Comparison of ENCODE assay signal across 16 cellular contexts in the genomic region with DNA sequence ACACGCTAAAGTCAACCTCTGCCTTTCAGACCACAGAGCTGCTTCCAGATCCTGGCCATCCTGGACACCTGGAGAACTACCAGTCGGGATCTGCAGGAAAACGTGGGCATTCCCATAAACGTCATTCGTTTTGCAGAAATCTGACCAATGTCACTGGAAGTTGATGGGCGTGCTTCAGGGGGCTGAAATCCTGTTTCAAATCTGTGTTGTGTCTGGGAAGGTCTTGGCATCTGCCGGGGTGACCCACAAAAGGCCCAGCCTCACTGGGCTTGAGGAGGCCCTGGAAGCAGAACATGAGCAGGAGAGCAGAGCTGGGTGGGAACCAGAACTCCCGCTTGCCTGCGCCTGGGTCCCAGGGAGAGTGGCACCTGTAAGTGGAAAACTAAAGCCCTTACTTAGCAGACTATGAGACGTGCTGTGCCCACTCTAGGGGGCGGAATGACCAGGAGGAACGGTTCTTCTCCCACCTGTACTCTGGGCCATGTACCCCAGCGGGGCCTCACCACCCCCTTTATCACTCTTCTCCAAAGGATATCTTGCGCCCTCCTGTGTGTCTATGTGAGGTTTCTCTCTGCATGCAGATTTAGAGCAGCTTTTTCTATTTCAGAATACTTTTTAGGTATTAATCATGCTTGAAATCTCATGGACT.
A peak's percentile ranks its signal among the peaks of the same experiment; 100 is the strongest.
DNase-seq lines count a peak whose midpoint lies in the region; ATAC-seq and TF ChIP-seq lines count a peak whose summit lies in the region.
"Had no signal": no experiment of that assay in that cellular context is flagged by ENCODE, and none has a peak within 500 bp of the region (broad histone marks: within the 10 kb centered on the region; RNA-seq: fewer than 3 reads in every experiment).

No MANE protein-coding gene starts in this region.

- DNase-seq in right atrium auricular region (ENCODE audit: low spot score): peak; percentile 52
- DNase-seq in left ventricle myocardium superior: no peak
- peak; percentile 57 for DNase-seq in endodermal cell
- DNase-seq in stimulated activated CD4-positive, alpha-beta T cell treated with anti-CD3 and anti-CD28 coated beads, Interleukin-2, amount 100 ng/mL, for 24 hours: no peak
- DNase-seq in NCI-H2227 treated with DMSO at 0.1 percent for 48 hours (lab: John Stamatoyannopoulos, UW): no peak
- DNase-seq in HuH-7.5 (ENCODE audit: low spot score): no peak
- no peak for DNase-seq in activated effector memory CD4-positive, alpha-beta T cell treated with Interleukin-2 at 50 U/mL for 16 hours
- DNase-seq: GF-D8, NCI-H1436, NCI-H2029 treated with DMSO at 0.1 percent for 48 hours, NCI-H226, NCI-H526 treated with DMSO at 0.1 percent for 48 hours, SIG-M5 had no signal

- H3K27ac ChIP-seq in right atrium auricular region (peak overlapping the region; percentile 51 to 53), OCI-LY1 (ENCODE audit: low read depth, low read length, poor library complexity, severe bottlenecking) (no peak overlapping the region), endodermal cell (ENCODE audit: low read depth, low read length) (no peak overlapping the region)
- H3K27ac ChIP-seq: A549 had no signal

- no peaks in the 10 kb centered on the region for H3K4me1 Mint-ChIP-seq in endodermal cell

- no peaks in the 10 kb centered on the region for H3K9me3 Mint-ChIP-seq in endodermal cell
- H3K9me3 Mint-ChIP-seq: IgD-negative memory B cell had no signal

- H3K4me3 ChIP-seq in right atrium auricular region (no peak overlapping the region), OCI-LY1 (ENCODE audit: low read depth, low read length, poor library complexity, severe bottlenecking) (no peak overlapping the region), endodermal cell (ENCODE audit: low read length) (no peak overlapping the region)
- H3K4me3 ChIP-seq: A549 had no signal

- no peaks in the 10 kb centered on the region for H3K27me3 Mint-ChIP-seq in endodermal cell (ENCODE audit: insufficient read depth)
- H3K27me3 Mint-ChIP-seq: IgD-negative memory B cell had no signal

- H2AFZ ChIP-seq in OCI-LY1 (ENCODE audit: low read length): no peak overlapping the region

- intact Hi-C loops in left ventricle myocardium superior (cut with micrococcal nuclease): no loop called here

- WGBS in endodermal cell (ENCODE audit: insufficient coverage in 1 of 2, insufficient read length in 1 of 2), 2 experiments: 90 to 92% methylated on average over 8 to 14 of the region's 14 CpGs

- H3K4me1 ChIP-seq in right atrium auricular region (peaks cover 0 to 34% of the 10 kb centered on the region in 2 donors), OCI-LY1 (ENCODE audit: insufficient read depth, low read length, severe bottlenecking) (peaks cover 23% of the 10 kb centered on the region), endodermal cell (ENCODE audit: control insufficient read depth, insufficient read depth, low read length) (no peaks in the 10 kb centered on the region)
- H3K4me1 ChIP-seq: A549 had no signal

- no peaks in the 10 kb centered on the region for H3F3A ChIP-seq in OCI-LY1 (ENCODE audit: insufficient read depth, low read length)

- H3K4me3 Mint-ChIP-seq in endodermal cell: no peak overlapping the region
- H3K4me3 Mint-ChIP-seq: IgD-negative memory B cell had no signal

- H3K4me2 ChIP-seq in OCI-LY1 (ENCODE audit: low read length): no peak overlapping the region
- H3K4me2 ChIP-seq: A549 had no signal

- H3K9ac ChIP-seq in OCI-LY1 (ENCODE audit: low read length) (no peak overlapping the region), endodermal cell (ENCODE audit: extremely low read depth, low read length, poor library complexity, severe bottlenecking) (no peak overlapping the region)

- H3K9me2 ChIP-seq in OCI-LY1 (ENCODE audit: low read depth, low read length): no peaks in the 10 kb centered on the region

- no peak for ATAC-seq in left ventricle myocardium superior
- ATAC-seq: A549 had no signal

- H4K20me1 ChIP-seq in OCI-LY1 (ENCODE audit: insufficient read depth, low read length): no peaks in the 10 kb centered on the region

- H3K79me2 ChIP-seq in OCI-LY1 (ENCODE audit: insufficient read depth, low read length): no peaks in the 10 kb centered on the region

- H3K27me3 ChIP-seq in right atrium auricular region (no peaks in the 10 kb centered on the region), OCI-LY1 (ENCODE audit: insufficient read depth, low read length) (peaks cover 8% of the 10 kb centered on the region; the same call in 1 of the 2 replicates), endodermal cell (ENCODE audit: control insufficient read depth, insufficient read depth, low read length, poor library complexity, severe bottlenecking) (no peaks in the 10 kb centered on the region)

- H3K36me3 Mint-ChIP-seq in endodermal cell (ENCODE audit: low read depth): no peaks in the 10 kb centered on the region

- H3K27ac Mint-ChIP-seq in endodermal cell: no peak overlapping the region
- H3K27ac Mint-ChIP-seq: IgD-negative memory B cell had no signal

- TF ChIP-seq CTCF in right atrium auricular region (IDR thresholded peaks at IDR 0.05) (no peak), OCI-LY1 (IDR thresholded peaks at IDR 0.05; ENCODE audit: low read length) (peak; percentile 55), endodermal cell (conservative IDR thresholded peaks at IDR 0.05) (peak; percentile 40)

- H3K36me3 ChIP-seq in right atrium auricular region (no peaks in the 10 kb centered on the region), OCI-LY1 (ENCODE audit: insufficient read depth, low read length) (no peaks in the 10 kb centered on the region; the same call in 1 of the 2 replicates), endodermal cell (ENCODE audit: control insufficient read depth, insufficient read depth, low read length) (no peaks in the 10 kb centered on the region)

- H3K9me3 ChIP-seq in right atrium auricular region: no peaks in the 10 kb centered on the region
- H3K9me3 ChIP-seq in OCI-LY1 (ENCODE audit: low read length): no peaks in the 10 kb centered on the region
- no peaks in the 10 kb centered on the region for H3K9me3 ChIP-seq in endodermal cell (ENCODE audit: control insufficient read depth, low read length)
- H3K9me3 ChIP-seq: A549 had no signal

Comparison
In these comparisons a context has a peak if more than half of its experiments do, and no peak if none do; other contexts are left out.
1. DNase-seq: peak in right atrium auricular region (single experiment) and endodermal cell (single experiment); none in left ventricle myocardium superior (single experiment), stimulated activated CD4-positive, alpha-beta T cell treated with anti-CD3 and anti-CD28 coated beads, Interleukin-2, amount 100 ng/mL, for 24 hours (0 of 2), NCI-H2227 treated with DMSO at 0.1 percent for 48 hours (single experiment), HuH-7.5 (single experiment) and activated effector memory CD4-positive, alpha-beta T cell treated with Interleukin-2 at 50 U/mL for 16 hours (single experiment).
2. H3K27ac ChIP-seq: peak in right atrium auricular region (2 of 2); none in OCI-LY1 (single experiment) and endodermal cell (single experiment).
3. CTCF ChIP-seq: peak in OCI-LY1 (single experiment) and endodermal cell (single experiment); none in right atrium auricular region (0 of 2).